In genomic region chr9:124770359-124771020, GRCh38 we compare ENCODE assay signal across 8 cellular contexts. TPM values are rescaled to one million over a fixed set of nuclear protein-coding genes. Genes with fewer than 3 reads are reported as not detected.
DNase-seq lines count a peak whose midpoint lies in the region; ATAC-seq, FAIRE-seq and TF ChIP-seq lines count a peak whose summit lies in the region.

No MANE protein-coding gene starts in this region.

- no peaks in the 10 kb centered on the region for H3K36me3 Mint-ChIP-seq in brain

- H3K9me3 ChIP-seq in HepG2 (ENCODE audit: low read length) (no peaks in the 10 kb centered on the region), suprapubic skin (no peaks in the 10 kb centered on the region)

- no peaks in the 10 kb centered on the region for H3K36me3 ChIP-seq in HepG2 (replicated peaks in 1 of 2; ENCODE audit: control insufficient read depth in 1 of 2, insufficient read depth in 2 of 2, low read length in 2 of 2)
- H3K36me3 ChIP-seq in suprapubic skin: no peaks in the 10 kb centered on the region

- H3K9me3 Mint-ChIP-seq in brain: peaks cover 0 to 4% (median 0%) of the 10 kb centered on the region in 5 experiments

- intact Hi-C loops in HepG2 (cut with micrococcal nuclease; ENCODE audit: unreplicated experiment): loop anchor here (10.0 kb wide), 2 partner anchors 374 to 604 kb away; partner anchors contain the start of gene SCAI

- H3K4me2 ChIP-seq in HepG2 (ENCODE audit: low read depth, low read length): peak overlapping the region; percentile 90

- DNase-seq in NK-92 treated with Interleukin-12 subunit alpha and Interleukin-12 subunit beta, amount 100 ng/mL, for 24 hours (lab: John Stamatoyannopoulos, UW): peak; percentile 24
- DNase-seq in NK-92 (lab: John Stamatoyannopoulos, UW; ENCODE audit: unreplicated experiment): no peak
- DNase-seq in NCI-H2171 (lab: John Stamatoyannopoulos, UW): peak; percentile 45
- DNase-seq in HepG2 (ENCODE audit: low spot score): no peak
- peak in 1 of 2 donors; percentile 78 for DNase-seq in suprapubic skin (ENCODE audit: low spot score in 2 of 2)
- DNase-seq in medulla oblongata (ENCODE audit: extremely low spot score): no peak
- DNase-seq in SKM-1 treated with dmso at 0.1 percent for 144 hours (lab: John Stamatoyannopoulos, UW; ENCODE audit: unreplicated experiment): no peak

- CTCF ChIA-PET in HepG2 (lab: Yijun Ruan, JAX; ENCODE audit: low intra/inter-chr PET ratio, low total read pairs): interaction anchor here (5.0 kb wide), 1 partner anchor 83 kb away, joined by 167 read pairs; the partner anchor contains the start of gene WDR38

- peak in 1 of 2 experiments; percentile 41 for TF ChIP-seq CTCF in brain (conservative IDR thresholded peaks at IDR 0.05)
- no peak for TF ChIP-seq CTCF in HepG2 (CRISPR knock-in tag; IDR thresholded peaks at IDR 0.05)
- no peak for TF ChIP-seq CTCF in suprapubic skin (IDR thresholded peaks at IDR 0.05)

- H3K4me3 ChIP-seq in HepG2 (replicated peaks in 1 of 3; ENCODE audit: insufficient read depth in 1 of 3, low read depth in 2 of 3, low read length in 3 of 3): peak overlapping the region; percentile 93 to 96 (median 95)
- peak overlapping the region; percentile 82 for H3K4me3 ChIP-seq in suprapubic skin

- BruUV-seq in HepG2 (replicated peaks; lab: Mats Ljungman, UMichigan): no TSS peak

- no peak for FAIRE-seq in HepG2 (lab: Jason Lieb, UNC)

- peak overlapping the region; percentile 81 for H3K27ac ChIP-seq in HepG2 (ENCODE audit: extremely low read length, insufficient read depth, low read length)
- H3K27ac ChIP-seq in suprapubic skin: peak overlapping the region; percentile 71

- H3K4me1 Mint-ChIP-seq in brain: peaks cover 51% of the 10 kb centered on the region

- peaks cover 77% of the 10 kb centered on the region for H3K27me3 Mint-ChIP-seq in brain

- no peak for TF ChIP-seq EP300 in HepG2 (IDR thresholded peaks at IDR 0.05; ENCODE audit: low read depth in 2 of 2, low read length in 2 of 2)
- no peak for TF ChIP-seq EP300 in HepG2 (CRISPR knock-in tag; IDR thresholded peaks at IDR 0.05; ENCODE audit: borderline replicate concordance)
- TF ChIP-seq EP300 in suprapubic skin (IDR thresholded peaks at IDR 0.05): no peak

- in situ Hi-C loops in HepG2 (cut with HindIII; ENCODE audit: extremely low pct_ligation_motif_present, low pct_unique_long_range_greater_than_20kb): loop anchor here (5.0 to 10.0 kb wide), 2 partner anchors 82 to 604 kb away; partner anchors contain the start of gene WDR38

- H2AFZ ChIP-seq in HepG2 (ENCODE audit: low read length): no peak overlapping the region

- H3K27me3 ChIP-seq in HepG2 (ENCODE audit: control insufficient read depth in 1 of 2, insufficient read depth in 2 of 2, low read length in 2 of 2) (peaks cover 0 to 3% of the 10 kb centered on the region in 2 experiments; a peak in 1 of 5 replicates), suprapubic skin (peaks cover 32% of the 10 kb centered on the region)

- peaks cover 52% of the 10 kb centered on the region for H3K4me1 ChIP-seq in HepG2 (ENCODE audit: insufficient read depth, low read length)
- H3K4me1 ChIP-seq in suprapubic skin: peaks cover 29% of the 10 kb centered on the region

- peaks cover 21% of the 10 kb centered on the region; the same call in 1 of the 2 replicates for H4K20me1 ChIP-seq in HepG2 (ENCODE audit: insufficient read depth, low read length)

- 3% methylated on average over 32 of the region's 43 CpGs for WGBS in HepG2 (ENCODE audit: low lambda C conversion rate)
- WGBS in suprapubic skin: 2% methylated on average over 37 of the region's 43 CpGs

- H3K27ac Mint-ChIP-seq in brain: peak overlapping the region; percentile 71 to 80 (median 74)

- POLR2A ChIA-PET in HepG2 (lab: Yijun Ruan, JAX): interaction anchor here (0.6 to 5.4 kb wide), 13 partner anchors 9 to 470 kb away, joined by 3 to 39 read pairs (median 4); partner anchors contain the start of genes ARPC5L, HSPA5 and RPL35

- peaks cover 49% of the 10 kb centered on the region for H3K79me2 ChIP-seq in HepG2 (ENCODE audit: insufficient read depth, low read length)

- peak; percentile 20 for ATAC-seq in HepG2

- peak overlapping the region; percentile 80 for H3K9ac ChIP-seq in HepG2 (ENCODE audit: insufficient read depth, low read depth, low read length)

- no peak; a peak in 2 of 4 replicates for TF ChIP-seq POLR2A in HepG2 (IDR thresholded peaks at IDR 0.05; ENCODE audit: insufficient read depth in 1 of 2, low read depth in 2 of 2, low read length in 2 of 2)
- no peak for TF ChIP-seq POLR2A in suprapubic skin (IDR thresholded peaks at IDR 0.05)

- TF ChIP-seq RAD21 in HepG2 (CRISPR knock-in tag; IDR thresholded peaks at IDR 0.05): no peak

- peak overlapping the region; percentile 84 to 97 (median 97) for H3K4me3 Mint-ChIP-seq in brain

TF ChIP-seq in HepG2, 621 proteins besides CTCF, POLR2A, EP300 and RAD21 (continues in another document):
- TF ChIP-seq ZMAT3 (CRISPR knock-in tag; conservative IDR thresholded peaks at IDR 0.05) (0 out of 2 replicates have a peak, but pooled peaks have one; percentile 37), RARA (CRISPR knock-in tag; IDR thresholded peaks at IDR 0.05) (0 out of 2 replicates have a peak, but pooled peaks have one; percentile 3), ZNF33A (CRISPR knock-in tag; IDR thresholded peaks at IDR 0.05; ENCODE audit: borderline replicate concordance) (no peak), AKAP8 (CRISPR knock-in tag; IDR thresholded peaks at IDR 0.05) (no peak), JDP2 (CRISPR knock-in tag; IDR thresholded peaks at IDR 0.05; ENCODE audit: borderline replicate concordance) (no peak), SIN3A (IDR thresholded peaks at IDR 0.05; ENCODE audit: borderline replicate concordance, low read depth, low read length) (peak; percentile 50; the same call in 1 of the 2 replicates), MXD3 (CRISPR knock-in tag; IDR thresholded peaks at IDR 0.05) (0 out of 2 replicates have a peak, but pooled peaks have one; percentile 56), ZNF746 (CRISPR knock-in tag; IDR thresholded peaks at IDR 0.05) (0 out of 2 replicates have a peak, but pooled peaks have one; percentile 13)

RNA-seq across cellular contexts. Expression of gene NR6A1, which starts 0.6 kb away (rescaled TPM):
- polyA plus RNA-seq in brain (ENCODE audit: insufficient read depth, low read depth, low replicate concordance) (0.53 TPM), HepG2 (2011; rRNA removed) (19.7 and 28.1 TPM in 2 replicates)
- total RNA-seq in HepG2 (2016; rRNA removed; fragmentation: Illumina TruSeq; extraction: Trizol) (31.5 and 50.9 TPM in 2 replicates), suprapubic skin (10 to 100 TPM in 1 of 4 donors, 1 to 10 TPM in 3; 6.5 to 10.1 (median 6.8) TPM)
- total RNA-seq in HepG2 (2016; cell fraction: cytosol; rRNA removed; fragmentation: Illumina TruSeq; extraction: Trizol; ENCODE audit: low read depth): 10.7 and 12.1 TPM in 2 replicates
- total RNA-seq in HepG2 (2016; cell fraction: insoluble cytoplasmic fraction; rRNA removed; fragmentation: Illumina TruSeq; extraction: Trizol): 28.3 and 52.2 TPM in 2 replicates
- 36.7 and 36.8 TPM in 2 replicates for total RNA-seq in HepG2 (2016; cell fraction: membrane; rRNA removed; fragmentation: Illumina TruSeq; extraction: Trizol)
- total RNA-seq in HepG2 (2016; cell fraction: nucleus; rRNA removed; fragmentation: Illumina TruSeq; extraction: Trizol): 24.3 and 28.3 TPM in 2 replicates
- polyA plus RNA-seq in HepG2 (2011; cell fraction: cytosol; rRNA removed): 15.0 and 17.4 TPM in 2 replicates
- 18.1 and 19.3 TPM in 2 replicates for polyA plus RNA-seq in HepG2 (2011; cell fraction: nucleus; rRNA removed)
- polyA plus RNA-seq in HepG2 (2012): 12.1 and 12.8 TPM in 2 replicates
- polyA plus RNA-seq in HepG2 (2016; cell fraction: cytosol; fragmentation: Illumina TruSeq; extraction: Trizol; ENCODE audit: low read depth): 4.2 and 4.9 TPM in 2 replicates
- polyA plus RNA-seq in HepG2 (2016; cell fraction: insoluble cytoplasmic fraction; fragmentation: Illumina TruSeq; extraction: Trizol; ENCODE audit: low read depth): 20.4 and 24.5 TPM in 2 replicates
- 8.8 and 10.3 TPM in 2 replicates for polyA plus RNA-seq in HepG2 (2016; cell fraction: membrane; fragmentation: Illumina TruSeq; extraction: Trizol; ENCODE audit: low read depth)
- 21.9 and 25.3 TPM in 2 replicates for polyA plus RNA-seq in HepG2 (2016; cell fraction: nucleus; fragmentation: Illumina TruSeq; extraction: Trizol; ENCODE audit: insufficient read depth, low read depth)
- polyA minus RNA-seq in HepG2 (2011; rRNA and poly(A)+ RNA removed; ENCODE audit: low replicate concordance): 13.7 and 123 TPM in 2 replicates
- polyA minus RNA-seq in HepG2 (2011; cell fraction: cytosol; rRNA and poly(A)+ RNA removed): 35.0 and 40.7 TPM in 2 replicates
- 26.1 and 27.2 TPM in 2 replicates for polyA minus RNA-seq in HepG2 (2011; cell fraction: nucleus; rRNA and poly(A)+ RNA removed)

RNA-seq across cellular contexts. Expression of gene OLFML2A, which starts 6.4 kb away (rescaled TPM):
- polyA plus RNA-seq in brain (ENCODE audit: insufficient read depth, low read depth, low replicate concordance): 6.3 TPM
- 0.02 TPM in 1 of 2 replicates, not detected in the other for total RNA-seq in HepG2 (2016; rRNA removed; fragmentation: Illumina TruSeq; extraction: Trizol)
- total RNA-seq in HepG2 (2016; cell fraction: cytosol; rRNA removed; fragmentation: Illumina TruSeq; extraction: Trizol; ENCODE audit: low read depth): under 0.01 and 0.09 TPM in 2 replicates
- total RNA-seq in HepG2 (2016; cell fraction: insoluble cytoplasmic fraction; rRNA removed; fragmentation: Illumina TruSeq; extraction: Trizol): 0.02 TPM in 1 of 2 replicates, not detected in the other
- 0.03 TPM in 2 replicates for total RNA-seq in HepG2 (2016; cell fraction: membrane; rRNA removed; fragmentation: Illumina TruSeq; extraction: Trizol)
- 0.06 and 0.09 TPM in 2 replicates for total RNA-seq in HepG2 (2016; cell fraction: nucleus; rRNA removed; fragmentation: Illumina TruSeq; extraction: Trizol)
- polyA plus RNA-seq in HepG2 (2011; rRNA removed): 0.01 and 0.04 TPM in 2 replicates
- 0.03 and 0.04 TPM in 2 replicates for polyA plus RNA-seq in HepG2 (2011; cell fraction: cytosol; rRNA removed)
- polyA plus RNA-seq in HepG2 (2011; cell fraction: nucleus; rRNA removed): 0.02 and 0.05 TPM in 2 replicates
- 0.01 TPM in 1 of 2 replicates, not detected in the other for polyA plus RNA-seq in HepG2 (2012)
- not detected in 2 replicates for polyA plus RNA-seq in HepG2 (2016; cell fraction: cytosol; fragmentation: Illumina TruSeq; extraction: Trizol; ENCODE audit: low read depth)
- polyA plus RNA-seq in HepG2 (2016; cell fraction: insoluble cytoplasmic fraction; fragmentation: Illumina TruSeq; extraction: Trizol; ENCODE audit: low read depth): 0.03 TPM in 1 of 2 replicates, not detected in the other
- polyA plus RNA-seq in HepG2 (2016; cell fraction: membrane; fragmentation: Illumina TruSeq; extraction: Trizol; ENCODE audit: low read depth): not detected in 2 replicates
- polyA plus RNA-seq in HepG2 (2016; cell fraction: nucleus; fragmentation: Illumina TruSeq; extraction: Trizol; ENCODE audit: insufficient read depth, low read depth): 0.07 TPM in 1 of 2 replicates, not detected in the other
- polyA minus RNA-seq in HepG2 (2011; rRNA and poly(A)+ RNA removed; ENCODE audit: low replicate concordance): 0.08 and 2.8 TPM in 2 replicates
- 0.09 and 0.30 TPM in 2 replicates for polyA minus RNA-seq in HepG2 (2011; cell fraction: cytosol; rRNA and poly(A)+ RNA removed)
- 0.12 and 0.26 TPM in 2 replicates for polyA minus RNA-seq in HepG2 (2011; cell fraction: nucleus; rRNA and poly(A)+ RNA removed)
- 10 to 100 TPM; 14.6 to 36.8 (median 18.9) TPM for total RNA-seq in suprapubic skin

Comparison
In these comparisons a context has a peak if more than half of its experiments do, and no peak if none do; other contexts are left out.
1. DNase-seq: peak in NK-92 treated with Interleukin-12 subunit alpha and Interleukin-12 subunit beta, amount 100 ng/mL, for 24 hours (single experiment) and NCI-H2171 (single experiment); none in NK-92 (single experiment), HepG2 (single experiment), medulla oblongata (single experiment) and SKM-1 treated with dmso at 0.1 percent for 144 hours (single experiment).
2. RNA of gene OLFML2A, which starts 6.4 kb away (total RNA-seq): 14.6 to 36.8 TPM in suprapubic skin; under 0.01 to 0.09 TPM in HepG2; every median in the first group is over 10 times any median in the second.